In the genomic region with DNA sequence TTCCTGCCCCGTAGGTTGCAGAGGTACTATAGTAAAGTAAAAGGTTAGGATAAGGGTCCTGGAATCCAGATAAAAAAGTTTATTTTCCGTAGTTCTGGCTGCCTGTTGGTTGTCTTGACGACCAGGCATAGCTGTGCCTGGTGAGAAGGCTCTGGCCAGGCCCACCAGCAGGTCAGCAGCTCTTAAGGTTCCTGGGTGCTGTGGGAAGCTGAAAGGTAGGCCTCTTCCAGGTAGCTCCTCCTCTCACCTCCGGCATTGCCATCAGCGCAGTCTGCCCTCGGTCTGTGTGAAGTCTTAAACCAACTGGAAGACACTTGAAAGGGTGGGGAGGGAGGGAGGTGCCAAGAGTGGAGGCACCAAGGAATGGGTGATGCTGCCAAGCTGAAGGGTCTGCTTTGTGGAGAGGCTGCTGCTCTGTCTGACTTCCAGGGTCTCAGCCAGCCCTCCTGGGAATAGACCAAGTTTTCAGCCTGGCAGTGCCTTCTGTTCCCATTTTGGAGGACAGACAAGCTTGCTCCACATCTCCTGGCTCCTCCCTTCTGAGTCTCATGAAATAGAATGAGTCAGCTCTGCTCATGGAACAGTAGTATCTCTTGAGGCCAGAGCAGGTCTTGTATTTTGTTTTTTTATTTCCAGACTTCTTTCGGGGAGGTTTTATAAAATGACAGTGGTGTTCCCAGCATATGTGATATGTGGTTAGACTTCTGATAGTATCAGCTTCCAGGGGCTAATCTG, we compare ENCODE assay signal across 11 cellular contexts. TPM values are rescaled to one million over a fixed set of nuclear protein-coding genes. Genes with fewer than 3 reads are reported as not detected.
DNase-seq lines count a peak whose midpoint lies in the region; ATAC-seq and TF ChIP-seq lines count a peak whose summit lies in the region.
"Had no signal": no experiment of that assay in that cellular context is flagged by ENCODE, and none has a peak within 500 bp of the region (broad histone marks: within the 10 kb centered on the region; RNA-seq: fewer than 3 reads in every experiment).

No MANE protein-coding gene starts in this region.

- TF ChIP-seq POLR2A in stomach (IDR thresholded peaks at IDR 0.05): no peak

- TF ChIP-seq EP300 in stomach (IDR thresholded peaks at IDR 0.05): no peak

- no peak overlapping the region for H3K4me3 ChIP-seq in right cardiac atrium (ENCODE audit: low read length)
- no peak overlapping the region for H3K4me3 ChIP-seq in stomach
- H3K4me3 ChIP-seq: skin epidermis had no signal

- intact Hi-C loops in right cardiac atrium (cut with DNase I) (loop anchor here in 1 of 4 donors (10.0 kb wide), 1 partner anchor 184 kb away; the partner anchor contains the start of gene SPPL3), stomach (cut with DNase I; ENCODE audit: low total_unique reads) (no loop called here)

- H3K27ac ChIP-seq in right cardiac atrium (ENCODE audit: low read length) (peak overlapping the region; percentile 61), stomach (peak overlapping the region; percentile 7 to 43 (median 27))

- 70% methylated on average over 7 of the region's 7 CpGs for WGBS in right cardiac atrium
- 43 to 54% (median 50%) methylated on average over 7 of the region's 7 CpGs for WGBS in stomach, 5 donors

- no peak for TF ChIP-seq CTCF in stomach (IDR thresholded peaks at IDR 0.05)

- peaks cover 67 to 86% (median 86%) of the 10 kb centered on the region in 4 donors for H3K36me3 ChIP-seq in stomach

- peak; percentile 43 for DNase-seq in HT1080 (ENCODE audit: low read depth)
- DNase-seq in anterior cingulate cortex (lab: John Stamatoyannopoulos, UW): peak in 42 of 58 donors; percentile 3 to 79 (median 29)
- DNase-seq in right cardiac atrium: peak in 1 of 3 donors; percentile 47
- DNase-seq in stomach: no peak
- DNase-seq in NAMALWA (ENCODE audit: low spot score): no peak
- no peak for DNase-seq in NCI-H2196 (lab: John Stamatoyannopoulos, UW; ENCODE audit: unreplicated experiment)
- DNase-seq: effector CD8-positive, alpha-beta T cell had no signal

- H3K27me3 ChIP-seq in right cardiac atrium (ENCODE audit: control insufficient read depth, insufficient read depth) (no peaks in the 10 kb centered on the region), stomach (no peaks in the 10 kb centered on the region)

- ATAC-seq in right cardiac atrium: peak; percentile 63 to 67
- ATAC-seq in HG03354 (IDR thresholded peaks at IDR 0.05; ENCODE audit: poor library complexity, severe bottlenecking, unreplicated experiment): no peak
- no peak for ATAC-seq in HG03025 (IDR thresholded peaks at IDR 0.05; ENCODE audit: low FRiP score, unreplicated experiment)
- ATAC-seq: WTC11 had no signal

- no peaks in the 10 kb centered on the region for H3K9me3 ChIP-seq in right cardiac atrium (ENCODE audit: control insufficient read depth, low read length)
- no peaks in the 10 kb centered on the region for H3K9me3 ChIP-seq in stomach

- peaks cover 2% of the 10 kb centered on the region for H3K4me1 ChIP-seq in right cardiac atrium (ENCODE audit: control insufficient read depth, insufficient read depth, low read length)
- peaks cover 21 to 45% (median 28%) of the 10 kb centered on the region in 4 donors for H3K4me1 ChIP-seq in stomach

RNA-seq across cellular contexts. Expression of gene ACADS, which starts 5.2 kb away (rescaled TPM):
- 5.1 and 5.6 TPM in 2 replicates for total RNA-seq in HT1080 (2014; rRNA removed; shearing (Covaris generic))
- polyA plus RNA-seq in HT1080 (2015; cell fraction: cytosol; rRNA removed): 7.6 and 8.6 TPM in 2 replicates
- 16.9 and 21.8 TPM in 2 replicates for polyA plus RNA-seq in HT1080 (2015; cell fraction: nucleus; rRNA removed)
- total RNA-seq in right cardiac atrium (10 to 100 TPM; 34.2 to 51.3 (median 42.5) TPM), stomach (100 to 1,000 TPM in 2 of 5 donors, 10 to 100 TPM in 3; 16.5 to 313 (median 28.5) TPM)
- polyA plus RNA-seq in right cardiac atrium (68.0 TPM), stomach (10 to 100 TPM; 31.1 to 60.6 (median 46.3) TPM)

RNA-seq across cellular contexts. Expression of gene UNC119B, which starts 10.1 kb away (rescaled TPM):
- total RNA-seq in HT1080 (2014; rRNA removed; shearing (Covaris generic)): 11.1 and 11.2 TPM in 2 replicates
- polyA plus RNA-seq in HT1080 (2015; cell fraction: cytosol; rRNA removed): 24.7 and 24.9 TPM in 2 replicates
- 28.1 and 34.0 TPM in 2 replicates for polyA plus RNA-seq in HT1080 (2015; cell fraction: nucleus; rRNA removed)
- 10 to 100 TPM; 15.7 to 17.8 (median 16.7) TPM for total RNA-seq in right cardiac atrium
- 7.0 TPM for polyA plus RNA-seq in right cardiac atrium
- total RNA-seq in stomach: 10 to 100 TPM in 4 of 5 donors, 1 to 10 TPM in 1; 8.2 to 26.8 (median 19.7) TPM
- 10 to 100 TPM in 2 of 3 donors, 1 to 10 TPM in 1; 9.6 to 14.6 (median 12.5) TPM for polyA plus RNA-seq in stomach

RNA-seq across cellular contexts. Expression of gene MLEC, which starts 33.5 kb away (rescaled TPM):
- total RNA-seq in HT1080 (2014; rRNA removed; shearing (Covaris generic)): 98.3 and 99.4 TPM in 2 replicates
- 69.3 and 73.4 TPM in 2 replicates for polyA plus RNA-seq in HT1080 (2015; cell fraction: cytosol; rRNA removed)
- polyA plus RNA-seq in HT1080 (2015; cell fraction: nucleus; rRNA removed): 66.0 and 70.3 TPM in 2 replicates
- total RNA-seq in right cardiac atrium (100 to 1,000 TPM; 157 to 257 (median 193) TPM), stomach (1,000 to 10,000 TPM in 1 of 5 donors, 10 to 100 TPM in 4; 22.2 to 1,695 (median 86.6) TPM)
- polyA plus RNA-seq in right cardiac atrium (93.6 TPM), stomach (10 to 100 TPM; 15.1 to 28.4 (median 17.1) TPM)

Comparison
In these comparisons a context has a peak if more than half of its experiments do, and no peak if none do; other contexts are left out.
1. DNase-seq: peak in HT1080 (single experiment) and anterior cingulate cortex (42 of 58); none in stomach (single experiment), NAMALWA (single experiment) and NCI-H2196 (single experiment).
2. ATAC-seq: peak in right cardiac atrium (2 of 2); none in HG03354 (single experiment) and HG03025 (single experiment).